9 cellular contexts compared by ENCODE assay signal in genomic region chr3:173028351-173028750, GRCh38.
"Had no signal": no experiment of that assay in that cellular context is flagged by ENCODE, and none has a peak within 500 bp of the region (broad histone marks: within the 10 kb centered on the region; RNA-seq: fewer than 3 reads in every experiment).

No MANE protein-coding gene starts in this region.

- DNase-seq: GM23248, GOT3, H7, HFFc6, KBM-7 had no signal

- H3K9ac ChIP-seq: GM23248 had no signal

- H3K9me3 Mint-ChIP-seq: HFFc6 had no signal

- H3K9me3 ChIP-seq: HAP-1 had no signal

- H3K27ac Mint-ChIP-seq: HFFc6, IgD-negative memory B cell had no signal

- H2AFZ ChIP-seq: GM23248 had no signal

- H3K4me1 Mint-ChIP-seq: IgD-negative memory B cell had no signal

- H3K4me1 ChIP-seq: HAP-1 had no signal

- H3K36me3 Mint-ChIP-seq: IgD-negative memory B cell had no signal

- H3K36me3 ChIP-seq: HAP-1 had no signal

- H3K4me3 Mint-ChIP-seq: HFFc6, IgD-negative memory B cell had no signal

- ATAC-seq: HCT116 had no signal

- H3K27ac ChIP-seq: GM23248, HL-60 had no signal

- H3K4me3 ChIP-seq: GM23248, HAP-1 had no signal
